ENCODE assay signal across 1 cellular context in genomic region chrX:154308108-154308946, GRCh38.
A peak's percentile ranks its signal among the peaks of the same experiment; 100 is the strongest.
TF ChIP-seq lines count a peak whose summit lies in the region.

No MANE protein-coding gene starts in this region.

TF ChIP-seq in K562, 482 proteins besides CTCF, POLR2A, EP300 and RAD21 (continued from another document):
- TF ChIP-seq HES1 (IDR thresholded peaks at IDR 0.05; ENCODE audit: low read depth): no peak
- TF ChIP-seq NKRF (IDR thresholded peaks at IDR 0.05; ENCODE audit: borderline replicate concordance): no peak
- TF ChIP-seq POLR2AphosphoS5 (IDR thresholded peaks at IDR 0.05; ENCODE audit: control insufficient read depth, insufficient read depth, low read depth, low read length): no peak
- TF ChIP-seq ZNF224 (CRISPR knock-in tag; IDR thresholded peaks at IDR 0.05): 0 out of 2 replicates have a peak, but pooled peaks have one; percentile 18
- TF ChIP-seq HNRNPL (IDR thresholded peaks at IDR 0.05; ENCODE audit: low read depth, low read length): no peak
- no peak for TF ChIP-seq ZNF436 (CRISPR knock-in tag; IDR thresholded peaks at IDR 0.05)
- TF ChIP-seq TFAP4 (CRISPR knock-in tag; IDR thresholded peaks at IDR 0.05; ENCODE audit: borderline replicate concordance): 0 out of 2 replicates have a peak, but pooled peaks have one; percentile 12
- 0 out of 4 replicates have a peak, but pooled peaks of 1 of the 2 experiments have one; percentile 27 for TF ChIP-seq RCOR1 (IDR thresholded peaks at IDR 0.05; ENCODE audit: borderline replicate concordance in 1 of 2, low read depth in 2 of 2, low read length in 2 of 2)
- TF ChIP-seq POLR2B (IDR thresholded peaks at IDR 0.05; ENCODE audit: low read depth, partially characterized antibody): no peak
- TF ChIP-seq CTBP1 (IDR thresholded peaks at IDR 0.05; ENCODE audit: borderline replicate concordance): 0 out of 2 replicates have a peak, but pooled peaks have one; percentile 30
